ENCODE assay signal across 12 cellular contexts in the genomic region with DNA sequence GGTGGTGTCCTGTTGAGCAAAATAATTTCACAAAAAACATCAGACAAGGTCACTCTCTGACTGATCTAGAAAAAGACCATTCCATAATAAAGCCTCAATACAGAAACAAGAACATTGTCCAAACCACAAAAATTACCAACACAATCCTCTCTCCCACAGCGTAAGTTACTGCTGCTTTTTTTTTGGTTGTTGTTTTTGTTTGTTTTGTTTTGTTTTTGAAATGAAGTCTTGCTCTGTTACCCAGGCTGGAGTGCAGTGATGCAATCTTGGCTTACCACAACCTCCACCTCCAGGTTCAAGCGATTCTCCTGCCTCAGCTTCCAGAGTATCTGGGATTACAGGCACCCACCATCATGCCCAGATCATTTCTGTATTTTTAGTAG. TPM values are rescaled to one million over a fixed set of nuclear protein-coding genes. Genes with fewer than 3 reads are reported as not detected.
DNase-seq lines count a peak whose midpoint lies in the region; ATAC-seq, FAIRE-seq and TF ChIP-seq lines count a peak whose summit lies in the region.
"Had no signal": no experiment of that assay in that cellular context is flagged by ENCODE, and none has a peak within 500 bp of the region (broad histone marks: within the 10 kb centered on the region; RNA-seq: fewer than 3 reads in every experiment).

No MANE protein-coding gene starts in this region.

- peak overlapping the region; percentile 93 for H3K4me3 Mint-ChIP-seq in HFFc6
- H3K4me3 Mint-ChIP-seq in naive thymus-derived CD8-positive, alpha-beta T cell: peak overlapping the region; percentile 65 to 96 (median 93)

- TF ChIP-seq POLR2A in body of pancreas (IDR thresholded peaks at IDR 0.05) (no peak), gastrocnemius medialis (IDR thresholded peaks at IDR 0.05) (no peak)

- DNase-seq in AG08395 (ENCODE audit: low spot score): peak; percentile 28
- no peak for DNase-seq in HFFc6
- no peak for DNase-seq in body of pancreas
- DNase-seq in naive thymus-derived CD8-positive, alpha-beta T cell: no peak
- no peak for DNase-seq in Ammon's horn (ENCODE audit: low spot score)
- DNase-seq in NCI-H226: no peak
- DNase-seq in frontal cortex (ENCODE audit: low spot score in 2 of 2): no peak
- DNase-seq in gastrocnemius medialis: no peak
- DNase-seq: activated CD8-positive, alpha-beta memory T cell treated with anti-CD3 and anti-CD28 coated beads, Interleukin-2, amount 50 U/mL, for 48 hours; DMS153; lower lobe of right lung; NCI-H2227 treated with DMSO at 0.1 percent for 48 hours had no signal

- H3K27ac ChIP-seq in body of pancreas: peak overlapping the region; percentile 35 to 94 (median 80)
- peak overlapping the region in 1 of 4 donors; percentile 96 for H3K27ac ChIP-seq in gastrocnemius medialis

- peaks cover 37% of the 10 kb centered on the region for H3K4me1 Mint-ChIP-seq in HFFc6 (ENCODE audit: low read depth)
- peaks cover 13 to 38% (median 34%) of the 10 kb centered on the region in 4 donors for H3K4me1 Mint-ChIP-seq in naive thymus-derived CD8-positive, alpha-beta T cell

- H3K36me3 Mint-ChIP-seq in HFFc6 (ENCODE audit: low read depth): peaks cover 8% of the 10 kb centered on the region; the same call in 1 of the 2 replicates
- H3K36me3 Mint-ChIP-seq in naive thymus-derived CD8-positive, alpha-beta T cell: peaks cover 0 to 7% (median 0%) of the 10 kb centered on the region in 3 donors

- H3K36me3 ChIP-seq in body of pancreas (replicated peaks in 1 of 2; ENCODE audit: insufficient read depth in 1 of 2, low read depth in 2 of 2) (no peaks in the 10 kb centered on the region), gastrocnemius medialis (peaks cover 0 to 7% of the 10 kb centered on the region in 2 donors)

- peak overlapping the region; percentile 96 for H3K27ac Mint-ChIP-seq in HFFc6
- peak overlapping the region in 8 of 10 donors; percentile 42 to 98 (median 88) for H3K27ac Mint-ChIP-seq in naive thymus-derived CD8-positive, alpha-beta T cell

- peaks cover 23% of the 10 kb centered on the region for H3K4me1 ChIP-seq in body of pancreas
- peaks cover 18 to 21% of the 10 kb centered on the region in 2 donors for H3K4me1 ChIP-seq in gastrocnemius medialis

- WGBS in body of pancreas, 2 donors: 77 to 98% methylated on average over 2 of the region's 2 CpGs

- no peaks in the 10 kb centered on the region for H3K9me3 ChIP-seq in body of pancreas
- H3K9me3 ChIP-seq in gastrocnemius medialis: no peaks in the 10 kb centered on the region
- H3K9me3 ChIP-seq: lower lobe of right lung had no signal

- intact Hi-C loops in body of pancreas (cut with DNase I): no loop called here
- intact Hi-C loops in gastrocnemius medialis (cut with DNase I; ENCODE audit: low total_unique reads): loop anchor here (2.0 to 5.0 kb wide), 6 partner anchors 33 to 135 kb away; partner anchors contain the start of genes C16orf92, HIRIP3, KIF22 and MAZ

- in situ Hi-C loops in gastrocnemius medialis (cut with MboI; ENCODE audit: low sequenced_read_pairs in 4 of 4): loop anchor here in 1 of 4 donors (10.0 kb wide), 1 partner anchor 47 kb away; the partner anchor contains the start of gene TAOK2

- H3K4me3 ChIP-seq in body of pancreas (no peak overlapping the region), gastrocnemius medialis (peak overlapping the region in 1 of 4 donors; percentile 98)

- TF ChIP-seq CTCF in HFFc6 (IDR thresholded peaks at IDR 0.05) (no peak), body of pancreas (IDR thresholded peaks at IDR 0.05) (no peak), gastrocnemius medialis (IDR thresholded peaks at IDR 0.05 in 4 of 5, conservative IDR thresholded peaks at IDR 0.05 in 1 of 5) (no peak)

- no peaks in the 10 kb centered on the region for H3K9me3 Mint-ChIP-seq in HFFc6
- no peaks in the 10 kb centered on the region for H3K9me3 Mint-ChIP-seq in naive thymus-derived CD8-positive, alpha-beta T cell

- FAIRE-seq in frontal cortex (lab: Jason Lieb, UNC): no peak

- POLR2A ChIA-PET in naive thymus-derived CD8-positive, alpha-beta T cell (lab: Charles Lee): interaction anchor here (3.7 to 4.4 kb wide), 2 partner anchors 34 to 46 kb away, joined by 29 to 32 read pairs; partner anchors contain the start of genes TAOK2 and TMEM219

- no peak for ATAC-seq in body of pancreas
- ATAC-seq in naive thymus-derived CD8-positive, alpha-beta T cell: no peak
- no peak for ATAC-seq in gastrocnemius medialis

- peaks cover 3% of the 10 kb centered on the region; the same call in 1 of the 2 replicates for H3K27me3 Mint-ChIP-seq in HFFc6 (ENCODE audit: insufficient read depth)
- no peaks in the 10 kb centered on the region for H3K27me3 Mint-ChIP-seq in naive thymus-derived CD8-positive, alpha-beta T cell

- H3K27me3 ChIP-seq in body of pancreas: no peaks in the 10 kb centered on the region
- no peaks in the 10 kb centered on the region for H3K27me3 ChIP-seq in gastrocnemius medialis

RNA-seq across cellular contexts. Expression of gene KCTD13, which starts 1.5 kb away (rescaled TPM):
- 10 to 100 TPM; 13.9 to 17.0 (median 16.1) TPM for total RNA-seq in HFFc6 (2021; fragmentation: NEBNext Ultra II Directional; extraction: Animal tissue kit (Norgen Biotek cat#: 25700))
- total RNA-seq in body of pancreas (10 to 100 TPM; 14.3 to 49.1 TPM), frontal cortex (18.3 TPM), gastrocnemius medialis (1 to 10 TPM; 3.7 to 8.6 (median 6.3) TPM)
- 10 to 100 TPM; 65.4 to 75.9 TPM for total RNA-seq in naive thymus-derived CD8-positive, alpha-beta T cell
- 1 to 10 TPM; 5.4 to 10.0 (median 8.4) TPM for polyA plus RNA-seq in naive thymus-derived CD8-positive, alpha-beta T cell

RNA-seq across cellular contexts. Expression of gene ASPHD1, which starts 27.2 kb away (rescaled TPM):
- 10 to 100 TPM in 4 of 6 experiments, 1 to 10 TPM in 2; 5.1 to 15.9 (median 14.1) TPM for total RNA-seq in HFFc6 (2021; fragmentation: NEBNext Ultra II Directional; extraction: Animal tissue kit (Norgen Biotek cat#: 25700))
- total RNA-seq in body of pancreas (1 to 10 TPM; 4.7 to 8.2 TPM), frontal cortex (9.4 TPM), gastrocnemius medialis (not detected)
- not detected for total RNA-seq in naive thymus-derived CD8-positive, alpha-beta T cell
- not detected for polyA plus RNA-seq in naive thymus-derived CD8-positive, alpha-beta T cell

RNA-seq across cellular contexts. Expression of gene SEZ6L2, which starts 28.2 kb away (rescaled TPM):
- 1 to 10 TPM; 1.5 to 4.5 (median 3.9) TPM for total RNA-seq in HFFc6 (2021; fragmentation: NEBNext Ultra II Directional; extraction: Animal tissue kit (Norgen Biotek cat#: 25700))
- total RNA-seq in body of pancreas (10 to 100 TPM; 19.2 to 28.3 TPM), frontal cortex (43.2 TPM), gastrocnemius medialis (1 to 10 TPM in 1 of 4 donors, under 1 TPM in 3; 0.20 to 1.7 (median 0.56) TPM)
- under 1 TPM in 1 of 2 experiments, not detected in 1; 0.21 TPM for total RNA-seq in naive thymus-derived CD8-positive, alpha-beta T cell
- polyA plus RNA-seq in naive thymus-derived CD8-positive, alpha-beta T cell: not detected

RNA-seq across cellular contexts. Expression of gene TMEM219, which starts 34.4 kb away (rescaled TPM):
- 100 to 1,000 TPM; 105 to 122 (median 110) TPM for total RNA-seq in HFFc6 (2021; fragmentation: NEBNext Ultra II Directional; extraction: Animal tissue kit (Norgen Biotek cat#: 25700))
- total RNA-seq in body of pancreas (10 to 100 TPM; 67.5 to 71.9 TPM), frontal cortex (26.9 TPM), gastrocnemius medialis (100 to 1,000 TPM in 1 of 4 donors, 10 to 100 TPM in 3; 48.1 to 120 (median 60.2) TPM)
- total RNA-seq in naive thymus-derived CD8-positive, alpha-beta T cell: 10 to 100 TPM; 63.1 to 74.0 TPM
- polyA plus RNA-seq in naive thymus-derived CD8-positive, alpha-beta T cell: 100 to 1,000 TPM; 157 to 179 (median 174) TPM

RNA-seq across cellular contexts. Expression of gene TAOK2, which starts 46.2 kb away (rescaled TPM):
- total RNA-seq in HFFc6 (2021; fragmentation: NEBNext Ultra II Directional; extraction: Animal tissue kit (Norgen Biotek cat#: 25700)): 10 to 100 TPM; 50.4 to 56.9 (median 53.0) TPM
- total RNA-seq in body of pancreas (10 to 100 TPM; 31.1 to 58.3 TPM), frontal cortex (58.3 TPM), gastrocnemius medialis (10 to 100 TPM; 15.9 to 31.0 (median 22.1) TPM)
- total RNA-seq in naive thymus-derived CD8-positive, alpha-beta T cell: 10 to 100 TPM; 40.8 to 42.6 TPM
- polyA plus RNA-seq in naive thymus-derived CD8-positive, alpha-beta T cell: 1 to 10 TPM; 2.6 to 6.6 (median 2.8) TPM
